In genomic region chr12:97308576-97309198, GRCh38 we compare ENCODE assay signal across 8 cellular contexts.
DNase-seq lines count a peak whose midpoint lies in the region; ATAC-seq, FAIRE-seq and TF ChIP-seq lines count a peak whose summit lies in the region.

No MANE protein-coding gene starts in this region.

- H3K36me3 ChIP-seq in bronchial epithelial cell (ENCODE audit: control insufficient read depth, insufficient read depth, low read length) (no peaks in the 10 kb centered on the region), mesenchymal stem cell (ENCODE audit: control insufficient read depth in 1 of 2, insufficient read depth in 2 of 2, low read depth in 1 of 2, low read length in 2 of 2) (no peaks in the 10 kb centered on the region)

- H2AK5ac ChIP-seq in mesenchymal stem cell (ENCODE audit: low read length, severe bottlenecking), result no peak overlapping the region

- no peaks in the 10 kb centered on the region for H3K9me3 ChIP-seq in mesenchymal stem cell (ENCODE audit: control insufficient read depth, low read length)

- FAIRE-seq in bronchial epithelial cell (lab: Jason Lieb, UNC), result no peak

- H4K91ac ChIP-seq in mesenchymal stem cell (ENCODE audit: low read length), result no peak overlapping the region

- no peak overlapping the region for H2BK120ac ChIP-seq in mesenchymal stem cell (ENCODE audit: low read depth, low read length)

- no peak overlapping the region for H4K8ac ChIP-seq in mesenchymal stem cell (ENCODE audit: low read length)

- no peak overlapping the region for H3K27ac ChIP-seq in mesenchymal stem cell (ENCODE audit: low read length, poor library complexity, severe bottlenecking)

- no peak overlapping the region for H2BK15ac ChIP-seq in mesenchymal stem cell (ENCODE audit: low read depth, poor library complexity, severe bottlenecking)

- H2AFZ ChIP-seq in mesenchymal stem cell (ENCODE audit: low read depth, low read length), result no peak overlapping the region

- H3K9ac ChIP-seq in mesenchymal stem cell (ENCODE audit: low read length), result no peak overlapping the region

- H3K4ac ChIP-seq in mesenchymal stem cell (ENCODE audit: low read depth in 1 of 2, low read length in 2 of 2), result no peak overlapping the region

- no CpG with 5 or more reads among the region's 1 CpG for WGBS in mesenchymal stem cell

- no peaks in the 10 kb centered on the region for H3K4me1 ChIP-seq in mesenchymal stem cell (ENCODE audit: control insufficient read depth, insufficient read depth, low read depth, low read length)

- no peaks in the 10 kb centered on the region for H3K79me1 ChIP-seq in mesenchymal stem cell (replicated peaks; ENCODE audit: low read length, poor library complexity, severe bottlenecking)

- no peaks in the 10 kb centered on the region for H3K27me3 ChIP-seq in bronchial epithelial cell (ENCODE audit: control insufficient read depth, insufficient read depth, low read length)
- H3K27me3 ChIP-seq in mesenchymal stem cell (ENCODE audit: control insufficient read depth in 1 of 2, insufficient read depth in 1 of 2, low read length in 2 of 2), result no peaks in the 10 kb centered on the region

- DNase-seq in DMS53 treated with DMSO at 0.1 percent for 48 hours (lab: John Stamatoyannopoulos, UW; ENCODE audit: unreplicated experiment) (peak; percentile 54), NCI-H69 (lab: John Stamatoyannopoulos, UW) (peak; percentile 57), bronchial epithelial cell (ENCODE audit: low read depth) (peak; percentile 71), mesenchymal stem cell (peak; percentile 46), ecto neural progenitor cell (ENCODE audit: low spot score) (no peak)
- no peak for DNase-seq in activated effector memory CD4-positive, alpha-beta T cell treated with Interleukin-2 at 50 U/mL for 16 hours

- no peak overlapping the region for H2BK5ac ChIP-seq in mesenchymal stem cell (ENCODE audit: low read depth, low read length, poor library complexity, severe bottlenecking)

- H3K23ac ChIP-seq in mesenchymal stem cell (ENCODE audit: low read length in 2 of 2), result no peak overlapping the region

- TF ChIP-seq CTCF in bronchial epithelial cell (IDR thresholded peaks at IDR 0.05; ENCODE audit: insufficient read depth, low read length, severe bottlenecking), result peak; percentile 53

- no peak overlapping the region for H2BK12ac ChIP-seq in mesenchymal stem cell (ENCODE audit: low read length in 2 of 2)

- H3K18ac ChIP-seq in mesenchymal stem cell (ENCODE audit: low read depth in 1 of 2, low read length in 2 of 2), result no peak overlapping the region

- ATAC-seq in HG02798 (IDR thresholded peaks at IDR 0.05; ENCODE audit: poor library complexity, unreplicated experiment), result peak; percentile 43
- ATAC-seq in GM21515 (IDR thresholded peaks at IDR 0.05; ENCODE audit: unreplicated experiment), result no peak

- H3K4me3 ChIP-seq in bronchial epithelial cell (ENCODE audit: low read depth, low read length) (no peak overlapping the region), mesenchymal stem cell (ENCODE audit: insufficient read depth in 1 of 2, low read depth in 1 of 2, low read length in 2 of 2) (no peak overlapping the region)

- H3K14ac ChIP-seq in mesenchymal stem cell (ENCODE audit: low read length in 2 of 2), result no peak overlapping the region

- no peak overlapping the region for H3K4me2 ChIP-seq in mesenchymal stem cell (ENCODE audit: low read length, poor library complexity, severe bottlenecking)

Comparison
In these comparisons a context has a peak if more than half of its experiments do, and no peak if none do; other contexts are left out.
1. DNase-seq: peak in DMS53 treated with DMSO at 0.1 percent for 48 hours (single experiment), NCI-H69 (single experiment), bronchial epithelial cell (single experiment) and mesenchymal stem cell (single experiment); none in ecto neural progenitor cell (single experiment) and activated effector memory CD4-positive, alpha-beta T cell treated with Interleukin-2 at 50 U/mL for 16 hours (single experiment).